26 cellular contexts compared by ENCODE assay signal in the genomic region with DNA sequence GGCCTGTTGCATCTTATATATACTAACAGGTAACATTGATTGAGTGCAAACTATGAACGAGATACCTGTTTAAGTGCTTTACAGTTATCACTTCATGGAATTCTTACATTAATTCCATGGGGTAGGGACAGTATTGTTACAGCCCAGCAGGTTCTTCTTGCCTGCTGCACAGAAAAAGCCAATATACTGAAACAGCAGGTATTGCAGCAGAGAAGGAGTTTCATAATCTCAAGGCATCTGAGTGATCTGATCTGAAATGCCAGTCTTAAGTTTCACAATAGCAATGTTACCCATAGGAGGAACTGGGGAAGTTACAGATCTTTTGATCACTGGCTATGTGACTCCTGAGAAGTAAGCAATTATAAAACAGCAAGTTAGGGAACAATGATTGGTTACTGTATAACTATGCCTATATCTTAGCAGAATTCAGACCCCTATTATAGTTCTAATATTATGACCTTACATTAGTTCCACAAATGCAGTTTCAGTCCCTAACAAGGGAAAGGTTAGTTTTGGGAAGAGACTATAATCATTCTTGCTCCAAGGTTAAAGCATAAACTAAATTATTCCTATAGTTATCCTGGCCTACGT.
"Had no signal": no experiment of that assay in that cellular context is flagged by ENCODE, and none has a peak within 500 bp of the region (broad histone marks: within the 10 kb centered on the region; RNA-seq: fewer than 3 reads in every experiment).

No MANE protein-coding gene starts in this region.

- DNase-seq: activated CD4-positive, alpha-beta T cell treated with anti-CD3 and anti-CD28 coated beads for 48 hours; activated CD4-positive, alpha-beta T cell treated with anti-CD3 and anti-CD28 coated beads, Interleukin-2, amount 50 U/mL, for 4 hours; activated CD4-positive, CD25-positive, alpha-beta regulatory T cell treated with anti-CD3 and anti-CD28 coated beads, Interleukin-2, amount 50 U/mL, for 72 hours; activated CD8-positive, alpha-beta memory T cell treated with anti-CD3 and anti-CD28 coated beads, Interleukin-2, amount 10 ng/mL, durations not matched to agents 7 days and 5 days; activated effector memory CD4-positive, alpha-beta T cell treated with Interleukin-2 at 50 U/mL for 16 hours; activated naive CD4-positive, alpha-beta T cell; activated T-cell treated with anti-CD3 and anti-CD28 coated beads, Interleukin-2, amount 50 U/mL, for 24 hours; amniotic stem cell; body of pancreas; central memory CD4-positive, alpha-beta T cell; Karpas-422; MM.1S; NCI-H1105; NCI-H1436; NCI-H1694 treated with DMSO at 0.1 percent for 48 hours; NCI-H2029 treated with DMSO at 0.1 percent for 48 hours; NCI-H524 treated with DMSO at 0.1 percent for 48 hours; NCI-H748 treated with DMSO at 0.1 percent for 48 hours; Peyer's patch; Right ventricle myocardium superior; SW 1271 had no signal

- H3K4me3 ChIP-seq: ascending aorta, body of pancreas, coronary artery, Peyer's patch, SJSA1 had no signal

- ATAC-seq: activated CD8-positive, alpha-beta memory T cell treated with anti-CD3 and anti-CD28 coated beads, Interleukin-2, amount 10 ng/mL, durations not matched to agents 7 days and 5 days; body of pancreas; SK-N-SH treated with all-trans-retinoic acid at 6 μM for 48 hours; WTC11 had no signal
